ENCODE assay signal across 1 cellular context in genomic region chr10:119518936-119519335, GRCh38.
TF ChIP-seq lines count a peak whose summit lies in the region.

No MANE protein-coding gene starts in this region.

TF ChIP-seq in IMR-90, 13 proteins besides CTCF, POLR2A, EP300 and RAD21:
- TF ChIP-seq MAZ (IDR thresholded peaks at IDR 0.05; ENCODE audit: borderline replicate concordance, low read depth, low read length) (no peak), CEBPB (IDR thresholded peaks at IDR 0.05; ENCODE audit: low read depth, low read length) (no peak), MXI1 (IDR thresholded peaks at IDR 0.05; ENCODE audit: borderline replicate concordance, low read depth, low read length) (no peak)
